ENCODE assay signal across 8 cellular contexts in the genomic region with DNA sequence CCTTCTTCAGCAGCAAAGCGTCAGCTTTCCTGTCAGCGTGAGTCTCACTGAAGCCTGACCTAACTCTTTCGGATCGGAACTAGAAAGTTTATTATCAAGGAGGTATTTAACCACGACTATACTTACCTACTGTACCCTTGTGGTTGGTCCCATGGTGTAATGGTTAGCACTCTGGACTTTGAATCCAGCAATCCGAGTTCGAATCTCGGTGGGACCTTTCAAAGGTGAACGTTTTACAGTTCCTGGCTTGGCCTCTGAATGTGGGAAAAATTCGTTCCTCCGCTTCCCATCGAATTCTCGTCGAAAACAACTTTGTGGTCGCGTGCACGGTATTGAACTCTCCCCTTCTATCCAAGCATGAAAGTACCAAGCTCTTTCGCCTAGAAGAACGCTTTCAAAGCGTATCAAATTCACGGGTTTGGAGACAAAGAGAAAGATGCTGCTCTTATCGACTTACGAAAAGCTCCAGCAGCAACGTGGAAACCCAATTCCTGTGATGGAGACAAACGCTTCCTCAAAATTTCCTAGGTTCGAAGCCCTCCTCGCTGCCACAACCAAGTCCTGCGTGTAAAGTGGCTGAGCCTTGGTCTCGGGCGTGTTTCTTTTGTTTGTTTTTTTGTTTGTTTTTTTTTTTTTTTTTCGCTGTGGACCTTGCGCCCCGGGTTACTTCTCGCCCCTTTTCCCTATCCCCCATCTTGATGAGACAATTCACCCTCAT.
DNase-seq lines count a peak whose midpoint lies in the region; ATAC-seq and TF ChIP-seq lines count a peak whose summit lies in the region.

No MANE protein-coding gene starts in this region.

- H3K27me3 ChIP-seq in OCI-LY3 (ENCODE audit: low read depth, low read length) (peaks cover 14% of the 10 kb centered on the region; the same call in 1 of the 2 replicates), kidney epithelial cell (ENCODE audit: control insufficient read depth, insufficient read depth, low read length) (peaks cover 2% of the 10 kb centered on the region)

- peak; percentile 82 for DNase-seq in activated CD4-positive, alpha-beta T cell treated with anti-CD3 and anti-CD28 coated beads for 48 hours
- DNase-seq in activated CD4-positive, alpha-beta T cell treated with anti-CD3 and anti-CD28 coated beads, Interleukin-2, amount 50 U/mL, for 1 hour = no peak
- DNase-seq in astrocyte of the spinal cord (ENCODE audit: low read depth, low spot score) = peak; percentile 93
- DNase-seq in kidney epithelial cell (ENCODE audit: low read depth) = peak; percentile 68
- peak; percentile 49 for DNase-seq in stromal cell of bone marrow (ENCODE audit: low read depth)

- no peaks in the 10 kb centered on the region for H3K9me3 ChIP-seq in OCI-LY3 (ENCODE audit: insufficient read depth, low read length)

- no peaks in the 10 kb centered on the region for H3K79me2 ChIP-seq in OCI-LY3 (ENCODE audit: low read length)

- H3K4me1 ChIP-seq in OCI-LY3 (ENCODE audit: low read length) = peaks cover 10% of the 10 kb centered on the region

- TF ChIP-seq CTCF in OCI-LY3 (IDR thresholded peaks at IDR 0.05; ENCODE audit: low read depth, low read length) (no peak), astrocyte of the spinal cord (IDR thresholded peaks at IDR 0.05; ENCODE audit: low read depth, low read length) (no peak), kidney epithelial cell (IDR thresholded peaks at IDR 0.05; ENCODE audit: insufficient read depth, low read length, poor library complexity, severe bottlenecking) (no peak)

- in situ Hi-C loops in astrocyte of the spinal cord (cut with HindIII; ENCODE audit: low sequenced_read_pairs) = no loop called here

- no peak overlapping the region for H2AFZ ChIP-seq in OCI-LY3 (ENCODE audit: low read depth, low read length)

- H3K9ac ChIP-seq in OCI-LY3 (ENCODE audit: low read length) = no peak overlapping the region

- ATAC-seq in HG03342 (IDR thresholded peaks at IDR 0.05; ENCODE audit: unreplicated experiment) = peak; percentile 48
- no peak for ATAC-seq in GM19035 (IDR thresholded peaks at IDR 0.05; ENCODE audit: unreplicated experiment)

- H3K36me3 ChIP-seq in OCI-LY3 (replicated peaks; ENCODE audit: low read depth, low read length) (no peaks in the 10 kb centered on the region), kidney epithelial cell (ENCODE audit: control insufficient read depth, insufficient read depth, low read length) (no peaks in the 10 kb centered on the region)

- no peaks in the 10 kb centered on the region for H4K20me1 ChIP-seq in OCI-LY3 (ENCODE audit: insufficient read depth, low read length)

- H3K4me2 ChIP-seq in OCI-LY3 (ENCODE audit: low read length) = peak overlapping the region; percentile 84

- peak overlapping the region; percentile 73 for H3K4me3 ChIP-seq in OCI-LY3 (ENCODE audit: low read length)
- H3K4me3 ChIP-seq in astrocyte of the spinal cord (ENCODE audit: low read depth, low read length) = peak overlapping the region; percentile 41
- H3K4me3 ChIP-seq in kidney epithelial cell (ENCODE audit: low read depth, low read length) = peak overlapping the region; percentile 30

- no peak overlapping the region for H3K27ac ChIP-seq in OCI-LY3 (ENCODE audit: low read length)
